Comparison of ENCODE assay signal across 18 cellular contexts in the genomic region with DNA sequence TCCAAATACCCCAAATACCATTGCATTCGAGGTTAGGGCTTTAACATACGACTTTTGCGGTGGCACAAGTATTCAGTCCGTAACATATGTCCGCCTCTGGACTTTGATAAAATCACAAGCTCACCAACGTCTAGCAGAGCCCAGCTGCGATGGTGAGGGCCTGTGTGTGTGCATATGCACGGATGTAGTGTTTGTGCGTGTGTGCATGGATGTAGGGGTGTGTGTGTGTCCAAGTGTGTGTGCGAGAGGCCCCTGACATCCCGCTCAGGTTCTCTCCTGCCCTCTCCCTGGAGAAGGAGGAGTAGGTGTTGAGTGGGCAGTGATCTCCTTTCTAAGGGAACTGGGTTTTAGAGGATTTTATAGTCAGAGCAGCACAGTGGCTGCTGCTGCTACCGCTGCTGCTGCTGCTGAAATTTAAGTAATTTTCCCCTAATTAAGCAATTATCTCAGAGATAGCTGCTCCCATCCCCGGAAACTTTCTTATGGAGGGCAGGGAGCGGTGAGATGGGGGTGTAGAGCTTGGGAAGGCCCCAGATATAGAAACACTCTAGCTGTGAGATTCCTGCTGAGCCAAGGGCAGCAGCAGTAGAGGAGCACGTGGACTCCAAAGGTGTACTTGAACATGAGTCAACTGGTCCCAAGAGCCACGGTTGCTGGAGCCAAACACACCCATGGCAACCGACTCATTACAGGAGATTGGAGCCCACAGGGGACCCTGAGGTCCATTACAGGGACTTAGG.
DNase-seq lines count a peak whose midpoint lies in the region; ATAC-seq and TF ChIP-seq lines count a peak whose summit lies in the region.
"Had no signal": no experiment of that assay in that cellular context is flagged by ENCODE, and none has a peak within 500 bp of the region (broad histone marks: within the 10 kb centered on the region; RNA-seq: fewer than 3 reads in every experiment).

No MANE protein-coding gene starts in this region.

- H3K9me3 ChIP-seq in HEK293 (ENCODE audit: control insufficient read depth, insufficient read depth, low read depth, low read length) (no peaks in the 10 kb centered on the region), thyroid gland (no peaks in the 10 kb centered on the region)
- H3K9me3 ChIP-seq: HAP-1, Peyer's patch had no signal

- DNase-seq in D341Med (ENCODE audit: low spot score) (peak; percentile 81), NCI-H2227 (lab: John Stamatoyannopoulos, UW; ENCODE audit: unreplicated experiment) (peak; percentile 75), left cardiac atrium (peak; percentile 47), NCI-H226 (no peak), thyroid gland (no peak)
- DNase-seq: activated CD8-positive, alpha-beta memory T cell treated with anti-CD3 and anti-CD28 coated beads for 24 hours; activated naive CD4-positive, alpha-beta T cell treated with anti-CD3 and anti-CD28 coated beads, Interleukin-2, amount 50 U/mL, for 16 hours; activated T-cell treated with anti-CD3 and anti-CD28 coated beads, Interleukin-2, amount 50 U/mL, for 48 hours; GDM1; NCI-H1694 treated with DMSO at 0.1 percent for 48 hours; NK-92 treated with Interleukin-12 subunit alpha and Interleukin-12 subunit beta, amount 100 ng/mL, for 24 hours; Peyer's patch; T1000 had no signal

- ATAC-seq in left cardiac atrium (no peak), GM18870 (IDR thresholded peaks at IDR 0.05; ENCODE audit: unreplicated experiment) (no peak)
- ATAC-seq: activated CD4-positive, CD25-positive, alpha-beta regulatory T cell treated with anti-CD3 and anti-CD28 coated beads, Interleukin-2, amount 50 U/mL, for 24 hours; stimulated activated memory B cell treated with anti-CD40 and anti-IgM and Interleukin-4, amounts not matched to agents 10 μg/mL and 1 μg/mL and 100 μg/mL, for 72 hours had no signal

- H3K36me3 ChIP-seq in HEK293 (ENCODE audit: control insufficient read depth in 2 of 2, insufficient read depth in 1 of 2, low read length in 2 of 2) (no peaks in the 10 kb centered on the region), thyroid gland (no peaks in the 10 kb centered on the region)
- H3K36me3 ChIP-seq: HAP-1, Peyer's patch had no signal

- TF ChIP-seq POLR2A in thyroid gland (IDR thresholded peaks at IDR 0.05) = no peak

- 76 to 82% methylated on average over 17 of the region's 17 CpGs for WGBS in thyroid gland, 2 donors

- intact Hi-C loops in left cardiac atrium (cut with DNase I) (no loop called here), thyroid gland (cut with DNase I) (no loop called here)

- peaks cover 3% of the 10 kb centered on the region; the same call in 1 of the 2 replicates for H3K4me1 ChIP-seq in HEK293 (ENCODE audit: control insufficient read depth, insufficient read depth, low read length)
- peaks cover 0 to 7% of the 10 kb centered on the region in 2 donors for H3K4me1 ChIP-seq in thyroid gland
- H3K4me1 ChIP-seq: HAP-1 had no signal

- no peak overlapping the region for H3K4me3 ChIP-seq in HEK293 (ENCODE audit: low read depth, low read length)
- no peak overlapping the region for H3K4me3 ChIP-seq in thyroid gland (replicated peaks in 1 of 3)
- H3K4me3 ChIP-seq: HAP-1, Peyer's patch had no signal

- CTCF ChIA-PET in HEK293 (lab: Yijun Ruan, JAX) = interaction anchor here (0.6 to 1.0 kb wide), 2 partner anchors 56 to 393 kb away, joined by 3 read pairs; no protein-coding TSS in a partner anchor

- POLR2A ChIA-PET in HEK293 (lab: Yijun Ruan, JAX) = no interaction called here

- H3K27ac ChIP-seq in HEK293 (ENCODE audit: extremely low read depth, low read depth, low read length) = no peak overlapping the region
- no peak overlapping the region for H3K27ac ChIP-seq in thyroid gland
- H3K27ac ChIP-seq: Peyer's patch had no signal

- TF ChIP-seq CTCF in HEK293 (tag by site-specific recombination; IDR thresholded peaks at IDR 0.05) (no peak), thyroid gland (IDR thresholded peaks at IDR 0.05) (no peak)

- no peaks in the 10 kb centered on the region for H3K27me3 ChIP-seq in thyroid gland
- H3K27me3 ChIP-seq: Peyer's patch had no signal

TF ChIP-seq in HEK293, 187 proteins besides CTCF, POLR2A, EP300 and RAD21:
- TF ChIP-seq ZNF155 (tag by site-specific recombination; IDR thresholded peaks at IDR 0.05) = no peak
- TF ChIP-seq ZNF394 (tag by site-specific recombination; IDR thresholded peaks at IDR 0.05; ENCODE audit: borderline replicate concordance) = no peak
- no peak for TF ChIP-seq ZNF501 (tag by site-specific recombination; IDR thresholded peaks at IDR 0.05)
- peak; percentile 73 for TF ChIP-seq OSR2 (tag by site-specific recombination; IDR thresholded peaks at IDR 0.05)
- peak; percentile 96 for TF ChIP-seq KLF17 (tag by site-specific recombination; IDR thresholded peaks at IDR 0.05)
- TF ChIP-seq ZIC2 (tag by site-specific recombination; IDR thresholded peaks at IDR 0.05) = peak; percentile 78
- TF ChIP-seq IKZF3 (tag by site-specific recombination; IDR thresholded peaks at IDR 0.05) = no peak
- peak; percentile 55; the same call in 1 of the 2 replicates for TF ChIP-seq EGR2 (tag by site-specific recombination; IDR thresholded peaks at IDR 0.05; ENCODE audit: low read depth)
- TF ChIP-seq ZFHX2 (tag by site-specific recombination; conservative IDR thresholded peaks at IDR 0.05) = peak; percentile 76
- no peak for TF ChIP-seq GFI1B (tag by site-specific recombination; IDR thresholded peaks at IDR 0.05)
- no peak for TF ChIP-seq ZNF530 (tag by site-specific recombination; IDR thresholded peaks at IDR 0.05; ENCODE audit: low read depth)
- no peak for TF ChIP-seq GLIS1 (tag by site-specific recombination; IDR thresholded peaks at IDR 0.05)
- TF ChIP-seq, protein P1, sequence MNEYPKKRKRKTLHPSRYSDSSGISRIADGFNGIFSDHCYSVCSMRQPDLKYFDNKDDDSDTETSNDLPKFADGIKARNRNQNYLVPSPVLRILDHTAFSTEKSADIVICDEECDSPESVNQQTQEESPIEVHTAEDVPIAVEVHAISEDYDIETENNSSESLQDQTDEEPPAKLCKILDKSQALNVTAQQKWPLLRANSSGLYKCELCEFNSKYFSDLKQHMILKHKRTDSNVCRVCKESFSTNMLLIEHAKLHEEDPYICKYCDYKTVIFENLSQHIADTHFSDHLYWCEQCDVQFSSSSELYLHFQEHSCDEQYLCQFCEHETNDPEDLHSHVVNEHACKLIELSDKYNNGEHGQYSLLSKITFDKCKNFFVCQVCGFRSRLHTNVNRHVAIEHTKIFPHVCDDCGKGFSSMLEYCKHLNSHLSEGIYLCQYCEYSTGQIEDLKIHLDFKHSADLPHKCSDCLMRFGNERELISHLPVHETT (tag by site-specific recombination; IDR thresholded peaks at IDR 0.05) = no peak
- TF ChIP-seq ZNF585B (tag by site-specific recombination; IDR thresholded peaks at IDR 0.05) = no peak
- no peak for TF ChIP-seq ZNF645 (tag by site-specific recombination; IDR thresholded peaks at IDR 0.05)
- TF ChIP-seq ZNF223 (tag by site-specific recombination; IDR thresholded peaks at IDR 0.05) = no peak

Comparison
In these comparisons a context has a peak if more than half of its experiments do, and no peak if none do; other contexts are left out.
1. DNase-seq: peak in D341Med (single experiment), NCI-H2227 (single experiment) and left cardiac atrium (single experiment); none in NCI-H226 (single experiment) and thyroid gland (0 of 2).